22 cellular contexts compared by ENCODE assay signal in the genomic region with DNA sequence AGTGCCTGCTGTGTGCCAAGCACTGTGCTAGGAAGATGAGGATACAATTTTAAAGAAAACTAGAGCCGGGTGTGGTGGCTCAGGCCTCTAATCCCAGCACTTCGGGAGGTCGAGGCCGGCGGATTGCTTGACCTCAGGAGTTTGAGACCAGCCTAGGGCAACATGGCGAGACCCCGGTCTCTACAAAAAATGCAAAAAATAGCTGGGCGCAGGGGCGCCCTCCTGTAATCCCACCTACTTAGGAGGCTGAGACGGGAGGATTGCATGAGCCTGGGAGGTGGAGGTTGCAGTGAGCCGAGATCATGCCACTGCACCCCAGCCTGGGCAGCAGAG. TPM values are rescaled to one million over a fixed set of nuclear protein-coding genes. Genes with fewer than 3 reads are reported as not detected.
DNase-seq lines count a peak whose midpoint lies in the region; ATAC-seq and TF ChIP-seq lines count a peak whose summit lies in the region.
"Had no signal": no experiment of that assay in that cellular context is flagged by ENCODE, and none has a peak within 500 bp of the region (broad histone marks: within the 10 kb centered on the region; RNA-seq: fewer than 3 reads in every experiment).

No MANE protein-coding gene starts in this region.

- H3K4me1 Mint-ChIP-seq in activated CD8-positive, alpha-beta T cell treated with anti-CD3 and anti-CD28 coated beads for 36 hours (ENCODE audit: low read depth): no peaks in the 10 kb centered on the region
- no peaks in the 10 kb centered on the region for H3K4me1 Mint-ChIP-seq in activated CD8-positive, alpha-beta T cell treated with anti-CD3 and anti-CD28 coated beads, Interleukin-2, amount 10 ng/mL, durations not matched to agents 7 days and 5 days (ENCODE audit: low read depth)
- no peaks in the 10 kb centered on the region for H3K4me1 Mint-ChIP-seq in endodermal cell

- POLR2A ChIA-PET in activated CD8-positive, alpha-beta T cell treated with anti-CD3 and anti-CD28 coated beads for 36 hours (lab: Charles Lee): interaction anchor here (1.0 to 4.0 kb wide), 3 partner anchors 7 to 104 kb away, joined by 4 to 15 read pairs (median 4); a partner anchor contains a TSS
- POLR2A ChIA-PET in activated CD8-positive, alpha-beta T cell treated with anti-CD3 and anti-CD28 coated beads, Interleukin-2, amount 10 ng/mL, durations not matched to agents 7 days and 5 days (lab: Charles Lee): no interaction called here

- peak; percentile 61 for TF ChIP-seq CTCF in activated CD8-positive, alpha-beta T cell treated with anti-CD3 and anti-CD28 coated beads for 36 hours (IDR thresholded peaks at IDR 0.05)
- TF ChIP-seq CTCF in LNCAP (IDR thresholded peaks at IDR 0.05): peak; percentile 6; the same call in 1 of the 2 replicates
- TF ChIP-seq CTCF in gastroesophageal sphincter (IDR thresholded peaks at IDR 0.05): no peak
- TF ChIP-seq CTCF in spleen (IDR thresholded peaks at IDR 0.05 in 8 of 11, conservative IDR thresholded peaks at IDR 0.05 in 3 of 11): peak in 5 of 11 experiments; percentile 4 to 46 (median 24)
- TF ChIP-seq CTCF in endodermal cell (conservative IDR thresholded peaks at IDR 0.05): no peak

- H3K27me3 ChIP-seq in gastroesophageal sphincter (peaks cover 22% of the 10 kb centered on the region), spleen (replicated peaks in 1 of 7) (peaks cover 0 to 33% (median 5%) of the 10 kb centered on the region in 7 donors), endodermal cell (ENCODE audit: control insufficient read depth, insufficient read depth, low read length, poor library complexity, severe bottlenecking) (peaks cover 23% of the 10 kb centered on the region)
- H3K27me3 ChIP-seq: ovary, suprapubic skin had no signal

- H3K27ac ChIP-seq in gastroesophageal sphincter: no peak overlapping the region
- no peak overlapping the region for H3K27ac ChIP-seq in spleen
- no peak overlapping the region for H3K27ac ChIP-seq in endodermal cell (ENCODE audit: low read depth, low read length)
- H3K27ac ChIP-seq: heart left ventricle, ovary, suprapubic skin had no signal

- H3K36me3 ChIP-seq in gastroesophageal sphincter: no peaks in the 10 kb centered on the region
- no peaks in the 10 kb centered on the region for H3K36me3 ChIP-seq in spleen
- H3K36me3 ChIP-seq in endodermal cell (ENCODE audit: control insufficient read depth, insufficient read depth, low read length): no peaks in the 10 kb centered on the region
- H3K36me3 ChIP-seq: heart left ventricle, ovary, suprapubic skin had no signal

- 66% methylated on average over 6 of the region's 11 CpGs; no CpG with 5 or more reads in 1 of the 2 donors for WGBS in gastroesophageal sphincter (ENCODE audit: low coverage in 1 of 2), 2 donors
- WGBS in spleen, 5 donors: 37 to 43% (median 41%) methylated on average over 11 of the region's 11 CpGs
- WGBS in endodermal cell (ENCODE audit: insufficient coverage in 1 of 2, insufficient read length in 1 of 2), 2 experiments: 42 to 50% methylated on average over 10 to 11 of the region's 11 CpGs

- H3K9ac ChIP-seq in endodermal cell (ENCODE audit: extremely low read depth, low read length, poor library complexity, severe bottlenecking): no peak overlapping the region

- ATAC-seq in activated CD8-positive, alpha-beta T cell treated with anti-CD3 and anti-CD28 coated beads for 36 hours: no peak
- no peak for ATAC-seq in activated CD8-positive, alpha-beta T cell treated with anti-CD3 and anti-CD28 coated beads, Interleukin-2, amount 10 ng/mL, durations not matched to agents 7 days and 5 days
- peak; percentile 24 for ATAC-seq in gastroesophageal sphincter
- ATAC-seq in sciatic nerve: no peak

- TF ChIP-seq EP300 in gastroesophageal sphincter (IDR thresholded peaks at IDR 0.05): no peak

- no peaks in the 10 kb centered on the region for H3K36me3 Mint-ChIP-seq in activated CD8-positive, alpha-beta T cell treated with anti-CD3 and anti-CD28 coated beads for 36 hours (ENCODE audit: low read depth)
- H3K36me3 Mint-ChIP-seq in activated CD8-positive, alpha-beta T cell treated with anti-CD3 and anti-CD28 coated beads, Interleukin-2, amount 10 ng/mL, durations not matched to agents 7 days and 5 days (ENCODE audit: low read depth): no peaks in the 10 kb centered on the region
- no peaks in the 10 kb centered on the region for H3K36me3 Mint-ChIP-seq in endodermal cell (ENCODE audit: low read depth)
- H3K36me3 Mint-ChIP-seq: CD4-positive, alpha-beta memory T cell; natural killer cell treated with Interleukin-12 subunit alpha and Interleukin-12 subunit beta and Interleukin-15 and Interleukin-18, amount 100 ng/mL, for 72 hours had no signal

- H3K4me1 ChIP-seq in gastroesophageal sphincter: no peaks in the 10 kb centered on the region
- H3K4me1 ChIP-seq in spleen: peaks cover 0 to 10% (median 6%) of the 10 kb centered on the region in 6 donors
- no peaks in the 10 kb centered on the region for H3K4me1 ChIP-seq in endodermal cell (ENCODE audit: control insufficient read depth, insufficient read depth, low read length)

- H3K9me3 ChIP-seq in gastroesophageal sphincter (peaks cover 0 to 5% (median 0%) of the 10 kb centered on the region in 3 donors), spleen (peaks cover 0 to 12% (median 7%) of the 10 kb centered on the region in 8 donors), endodermal cell (ENCODE audit: control insufficient read depth, low read length) (peaks cover 16% of the 10 kb centered on the region)
- H3K9me3 ChIP-seq: ovary, suprapubic skin had no signal

- CTCF ChIA-PET in activated CD8-positive, alpha-beta T cell treated with anti-CD3 and anti-CD28 coated beads for 36 hours (lab: Charles Lee): interaction anchor here (0.7 to 19.6 kb wide), 52 partner anchors 9 to 509 kb away, joined by 3 to 663 read pairs (median 6); a partner anchor contains a TSS
- CTCF ChIA-PET in activated CD8-positive, alpha-beta T cell treated with anti-CD3 and anti-CD28 coated beads, Interleukin-2, amount 10 ng/mL, durations not matched to agents 7 days and 5 days (lab: Charles Lee): interaction anchor here (0.6 to 17.8 kb wide), 54 partner anchors 9 to 546 kb away, joined by 3 to 538 read pairs (median 5); a partner anchor contains a TSS

- H3K27me3 Mint-ChIP-seq in activated CD8-positive, alpha-beta T cell treated with anti-CD3 and anti-CD28 coated beads for 36 hours: peaks cover 2% of the 10 kb centered on the region
- H3K27me3 Mint-ChIP-seq in activated CD8-positive, alpha-beta T cell treated with anti-CD3 and anti-CD28 coated beads, Interleukin-2, amount 10 ng/mL, durations not matched to agents 7 days and 5 days (ENCODE audit: low read depth): peaks cover 22% of the 10 kb centered on the region
- peaks cover 62% of the 10 kb centered on the region for H3K27me3 Mint-ChIP-seq in endodermal cell (ENCODE audit: insufficient read depth)

- TF ChIP-seq POLR2A in gastroesophageal sphincter (IDR thresholded peaks at IDR 0.05): no peak
- TF ChIP-seq POLR2A in spleen (IDR thresholded peaks at IDR 0.05): no peak

- no peak overlapping the region for H3K27ac Mint-ChIP-seq in activated CD8-positive, alpha-beta T cell treated with anti-CD3 and anti-CD28 coated beads for 36 hours
- no peak overlapping the region for H3K27ac Mint-ChIP-seq in activated CD8-positive, alpha-beta T cell treated with anti-CD3 and anti-CD28 coated beads, Interleukin-2, amount 10 ng/mL, durations not matched to agents 7 days and 5 days
- H3K27ac Mint-ChIP-seq in endodermal cell: no peak overlapping the region
- H3K27ac Mint-ChIP-seq: activated T-cell treated with anti-CD3 and anti-CD28 coated beads, Interleukin-2, amount 50 U/mL, for 24 hours; effector memory CD8-positive, alpha-beta T cell; natural killer cell treated with Interleukin-12 subunit alpha and Interleukin-12 subunit beta and Interleukin-15 and Interleukin-18, amount 100 ng/mL, for 72 hours had no signal

- no peak overlapping the region for H3K4me3 Mint-ChIP-seq in activated CD8-positive, alpha-beta T cell treated with anti-CD3 and anti-CD28 coated beads for 36 hours
- no peak overlapping the region for H3K4me3 Mint-ChIP-seq in activated CD8-positive, alpha-beta T cell treated with anti-CD3 and anti-CD28 coated beads, Interleukin-2, amount 10 ng/mL, durations not matched to agents 7 days and 5 days
- no peak overlapping the region for H3K4me3 Mint-ChIP-seq in endodermal cell
- H3K4me3 Mint-ChIP-seq: activated T-cell treated with anti-CD3 and anti-CD28 coated beads, Interleukin-2, amount 50 U/mL, for 24 hours; CD4-positive, alpha-beta memory T cell; effector memory CD8-positive, alpha-beta T cell; natural killer cell treated with Interleukin-12 subunit alpha and Interleukin-12 subunit beta and Interleukin-15 and Interleukin-18, amount 100 ng/mL, for 72 hours had no signal

- no peak for DNase-seq in activated CD8-positive, alpha-beta T cell treated with anti-CD3 and anti-CD28 coated beads for 36 hours
- DNase-seq in activated CD8-positive, alpha-beta T cell treated with anti-CD3 and anti-CD28 coated beads, Interleukin-2, amount 10 ng/mL, durations not matched to agents 7 days and 5 days: no peak
- peak; percentile 72 for DNase-seq in spleen
- DNase-seq in endodermal cell: no peak
- no peak for DNase-seq in C1 segment of cervical spinal cord (lab: John Stamatoyannopoulos, UW)
- no peak for DNase-seq in sciatic nerve (ENCODE audit: low spot score)
- DNase-seq: activated gamma-delta T cell had no signal

- no peaks in the 10 kb centered on the region for H3K9me3 Mint-ChIP-seq in activated CD8-positive, alpha-beta T cell treated with anti-CD3 and anti-CD28 coated beads for 36 hours
- H3K9me3 Mint-ChIP-seq in activated CD8-positive, alpha-beta T cell treated with anti-CD3 and anti-CD28 coated beads, Interleukin-2, amount 10 ng/mL, durations not matched to agents 7 days and 5 days (ENCODE audit: insufficient read depth): no peaks in the 10 kb centered on the region
- peaks cover 13% of the 10 kb centered on the region for H3K9me3 Mint-ChIP-seq in endodermal cell
- H3K9me3 Mint-ChIP-seq: activated T-cell treated with anti-CD3 and anti-CD28 coated beads, Interleukin-2, amount 50 U/mL, for 24 hours; CD4-positive, alpha-beta memory T cell; natural killer cell treated with Interleukin-12 subunit alpha and Interleukin-12 subunit beta and Interleukin-15 and Interleukin-18, amount 100 ng/mL, for 72 hours had no signal

- no peak overlapping the region for H3K4me3 ChIP-seq in gastroesophageal sphincter
- no peak overlapping the region for H3K4me3 ChIP-seq in spleen
- H3K4me3 ChIP-seq in endodermal cell (ENCODE audit: low read length): no peak overlapping the region
- H3K4me3 ChIP-seq: heart left ventricle, ovary, smooth muscle cell, suprapubic skin had no signal

- intact Hi-C loops in activated CD8-positive, alpha-beta T cell treated with anti-CD3 and anti-CD28 coated beads for 36 hours (cut with micrococcal nuclease): loop anchor here (2.0 to 5.0 kb wide), 3 partner anchors 108 to 322 kb away; no protein-coding TSS in a partner anchor
- intact Hi-C loops in spleen (cut with DNase I; ENCODE audit: low total_unique reads): loop anchor here (10.0 kb wide), 1 partner anchor 314 kb away; no protein-coding TSS in a partner anchor
- intact Hi-C loops in sciatic nerve (cut with DNase I): loop anchor here (10.0 kb wide), 3 partner anchors 104 to 314 kb away; no protein-coding TSS in a partner anchor

RNA-seq across cellular contexts. Expression of a gene that starts 8.3 kb away (rescaled TPM):
- total RNA-seq in activated CD8-positive, alpha-beta T cell treated with anti-CD3 and anti-CD28 coated beads for 36 hours: under 1 TPM; 0.18 to 0.20 TPM
- under 1 TPM in 1 of 2 experiments, not detected in 1; 0.13 TPM for total RNA-seq in activated CD8-positive, alpha-beta T cell treated with anti-CD3 and anti-CD28 coated beads, Interleukin-2, amount 10 ng/mL, durations not matched to agents 7 days and 5 days
- under 1 TPM in 2 of 4 donors, not detected in 2; 0.13 to 0.31 TPM for total RNA-seq in gastroesophageal sphincter
- under 1 TPM in 4 of 7 donors, not detected in 3; 0.16 to 0.59 (median 0.23) TPM for total RNA-seq in spleen
- under 1 TPM; 0.10 to 0.15 (median 0.11) TPM for polyA plus RNA-seq in spleen
- under 1 TPM in 1 of 2 donors, not detected in 1; 0.13 TPM for total RNA-seq in endodermal cell
- 0.28 TPM for polyA plus RNA-seq in endodermal cell (2013, experiment 1 of 2)
- polyA plus RNA-seq in endodermal cell (2013, experiment 2 of 2): 0.21 TPM
- total RNA-seq in sciatic nerve: 0.31 TPM
- total RNA-seq: A172, H4, liver, PC-3, urinary bladder had no signal

Comparison
In these comparisons a context has a peak if more than half of its experiments do, and no peak if none do; other contexts are left out.
1. CTCF ChIP-seq: peak in activated CD8-positive, alpha-beta T cell treated with anti-CD3 and anti-CD28 coated beads for 36 hours (single experiment) and LNCAP (single experiment); none in gastroesophageal sphincter (0 of 4) and endodermal cell (single experiment).